Comparison of ENCODE assay signal across 8 cellular contexts in the genomic region with DNA sequence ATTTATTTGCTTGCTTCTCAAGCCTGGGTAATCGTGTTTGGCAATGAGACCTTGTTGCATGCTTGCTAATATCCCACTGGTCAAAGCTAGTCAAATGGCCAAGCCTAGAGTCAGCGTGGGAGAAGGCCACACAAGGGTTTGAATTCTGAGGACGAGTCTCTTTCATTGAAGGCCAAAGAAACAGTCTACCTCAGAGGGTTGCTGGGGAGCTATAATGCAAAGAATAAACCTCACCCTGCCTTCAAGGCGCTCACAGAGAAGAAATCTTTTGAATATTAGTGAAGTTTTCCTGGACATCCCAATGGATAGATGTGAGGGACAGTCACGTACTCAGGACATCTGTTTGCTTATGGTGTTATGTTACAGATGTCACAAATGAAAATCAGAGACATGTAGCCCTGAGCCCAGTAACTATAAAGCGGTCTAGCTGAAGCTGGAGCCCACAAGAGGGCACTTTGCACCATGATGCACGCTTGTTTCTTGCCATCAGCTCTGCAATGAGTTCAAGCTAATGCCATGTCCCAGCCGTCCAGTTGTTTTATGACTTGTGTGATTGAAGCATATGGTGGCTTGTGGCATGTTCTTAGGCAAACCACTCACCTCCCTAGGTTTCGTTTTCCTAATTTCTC. TPM values are rescaled to one million over a fixed set of nuclear protein-coding genes. Genes with fewer than 3 reads are reported as not detected.
DNase-seq lines count a peak whose midpoint lies in the region; ATAC-seq and TF ChIP-seq lines count a peak whose summit lies in the region.

No MANE protein-coding gene starts in this region.

- in situ Hi-C loops in G401 (cut with HindIII; ENCODE audit: low sequenced_read_pairs) (no loop called here), KBM-7 (cut with MboI; ENCODE audit: low pct_unique_long_range_greater_than_20kb, low sequenced_read_pairs) (no loop called here)

- H3K4me2 ChIP-seq in SU-DHL-6 (ENCODE audit: low read depth, low read length, poor library complexity, severe bottlenecking), result no peak overlapping the region

- H3K27me3 ChIP-seq in SU-DHL-6 (ENCODE audit: low read length), result no peaks in the 10 kb centered on the region
- H3K27me3 ChIP-seq in right lobe of liver, result no peaks in the 10 kb centered on the region

- H3K4me3 ChIP-seq in SU-DHL-6 (ENCODE audit: insufficient read depth, low read length, poor library complexity, severe bottlenecking) (no peak overlapping the region), right lobe of liver (peak overlapping the region; percentile 43 to 54 (median 50))

- H3K9me2 ChIP-seq in SU-DHL-6 (replicated peaks; ENCODE audit: insufficient read depth, low read length), result no peaks in the 10 kb centered on the region

- DNase-seq in G401 (ENCODE audit: low spot score), result peak; percentile 43
- DNase-seq in KBM-7, result peak; percentile 62
- DNase-seq in cerebellum (ENCODE audit: low spot score), result peak; percentile 6
- DNase-seq in right lobe of liver, result peak; percentile 66 to 83 (median 70)
- DNase-seq in stimulated activated naive CD8-positive, alpha-beta T cell treated with anti-CD3 and anti-CD28 coated beads, Interleukin-15, Interleukin-2, amounts not matched to agents 100 U/mL and 50 U/mL, for 24 hours, result peak; percentile 25
- no peak for DNase-seq in effector CD4-positive, alpha-beta T cell

- H3K27ac ChIP-seq in SU-DHL-6 (ENCODE audit: low read depth, low read length), result no peak overlapping the region
- peak overlapping the region in 2 of 3 donors; percentile 47 to 83 for H3K27ac ChIP-seq in right lobe of liver

- H3K36me3 ChIP-seq in SU-DHL-6 (ENCODE audit: low read length) (no peaks in the 10 kb centered on the region), right lobe of liver (no peaks in the 10 kb centered on the region)

- peak; percentile 67 for ATAC-seq in GM21526 (IDR thresholded peaks at IDR 0.05; ENCODE audit: low FRiP score, unreplicated experiment)
- peak; percentile 95 to 99 (median 96) for ATAC-seq in right lobe of liver
- peak; percentile 88 for ATAC-seq in stimulated activated naive CD8-positive, alpha-beta T cell treated with anti-CD3 and anti-CD28 coated beads, Interleukin-15, Interleukin-2, amounts not matched to agents 100 U/mL and 50 U/mL, for 24 hours

- H2AFZ ChIP-seq in SU-DHL-6 (ENCODE audit: low read depth, low read length, severe bottlenecking), result no peak overlapping the region

- peaks cover 0 to 6% (median 0%) of the 10 kb centered on the region in 4 donors for H3K4me1 ChIP-seq in right lobe of liver

- H3F3A ChIP-seq in SU-DHL-6 (ENCODE audit: insufficient read depth), result no peaks in the 10 kb centered on the region

- intact Hi-C loops in right lobe of liver (cut with DNase I), result loop anchor here in 1 of 2 donors (10.0 kb wide), 1 partner anchor 67 kb away; no protein-coding TSS in a partner anchor

- no peak overlapping the region for H3K9ac ChIP-seq in SU-DHL-6 (ENCODE audit: low read length)

- no peaks in the 10 kb centered on the region for H4K20me1 ChIP-seq in SU-DHL-6 (ENCODE audit: low read depth, low read length)

- H3K79me2 ChIP-seq in SU-DHL-6 (ENCODE audit: insufficient read depth, low read length), result no peaks in the 10 kb centered on the region

- no peaks in the 10 kb centered on the region for H3K9me3 ChIP-seq in SU-DHL-6 (ENCODE audit: insufficient read depth, low read length)
- no peaks in the 10 kb centered on the region for H3K9me3 ChIP-seq in right lobe of liver

- 23% methylated on average over 8 of the region's 9 CpGs for WGBS in right lobe of liver (ENCODE audit: insufficient coverage, low coverage, low lambda C conversion rate, missing lambda C conversion rate)

- TF ChIP-seq POLR2A in right lobe of liver (IDR thresholded peaks at IDR 0.05), result no peak

- peak; percentile 22 for TF ChIP-seq CTCF in SU-DHL-6 (IDR thresholded peaks at IDR 0.05; ENCODE audit: insufficient read depth, low read length, poor library complexity, severe bottlenecking)
- TF ChIP-seq CTCF in right lobe of liver (IDR thresholded peaks at IDR 0.05), result peak; percentile 54 to 77 (median 68)

RNA-seq across cellular contexts. Expression of gene TLR3, which starts 1.1 kb away (rescaled TPM):
- 0.31 and 3.9 TPM in 2 replicates for total RNA-seq in G401 (2014; rRNA removed; shearing (Covaris generic))
- total RNA-seq in cerebellum (1.00 TPM), right lobe of liver (10 to 100 TPM in 2 of 6 experiments, 1 to 10 TPM in 4; 6.8 to 14.9 (median 9.2) TPM)

RNA-seq across cellular contexts. Expression of gene FAM149A, which starts 36.6 kb away (rescaled TPM):
- 1.7 and 4.3 TPM in 2 replicates for total RNA-seq in G401 (2014; rRNA removed; shearing (Covaris generic))
- 13.2 TPM for total RNA-seq in cerebellum
- total RNA-seq in right lobe of liver, result 10 to 100 TPM; 19.8 to 33.1 (median 23.0) TPM
